Comparison of ENCODE assay signal across 1 cellular context in the genomic region with DNA sequence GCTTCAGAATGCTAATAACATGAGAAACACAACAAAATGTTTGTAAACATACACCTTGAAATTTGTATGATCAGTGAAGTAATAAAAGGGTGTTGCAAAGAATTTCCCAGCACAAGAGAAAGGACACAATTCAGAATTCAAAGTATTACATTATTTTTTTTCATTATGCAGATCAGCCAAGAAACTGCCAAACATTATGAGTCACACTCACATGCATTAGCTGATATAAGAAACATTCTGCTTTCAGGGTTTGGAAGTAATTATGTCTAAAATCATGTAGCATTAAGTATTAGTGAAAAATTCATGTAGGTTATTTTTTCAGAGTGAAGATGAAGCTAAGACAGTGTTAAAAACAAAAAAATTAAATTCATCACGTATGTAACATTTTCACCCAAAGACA.
TF ChIP-seq lines count a peak whose summit lies in the region.

No MANE protein-coding gene starts in this region.

TF ChIP-seq in SK-N-SH, 30 proteins besides CTCF, POLR2A, EP300 and RAD21 (continued from another document):
- peak; percentile 76 for TF ChIP-seq NFIC (IDR thresholded peaks at IDR 0.05; ENCODE audit: borderline replicate concordance)
- no peak for TF ChIP-seq FOXM1 (IDR thresholded peaks at IDR 0.05; ENCODE audit: low read depth)
- peak; percentile 70 for TF ChIP-seq TCF12 (IDR thresholded peaks at IDR 0.05)
- TF ChIP-seq POLR2AphosphoS5 (IDR thresholded peaks at IDR 0.05; ENCODE audit: low read depth, low read length), result no peak
- TF ChIP-seq FOXJ3 (CRISPR knock-in tag; IDR thresholded peaks at IDR 0.05), result no peak
- no peak for TF ChIP-seq CHD2 (IDR thresholded peaks at IDR 0.05; ENCODE audit: low read length, partially characterized antibody)
- peak; percentile 68; the same call in 1 of the 2 replicates for TF ChIP-seq FOSL2 (IDR thresholded peaks at IDR 0.05; ENCODE audit: borderline replicate concordance, low read depth)
- TF ChIP-seq, protein P1, sequence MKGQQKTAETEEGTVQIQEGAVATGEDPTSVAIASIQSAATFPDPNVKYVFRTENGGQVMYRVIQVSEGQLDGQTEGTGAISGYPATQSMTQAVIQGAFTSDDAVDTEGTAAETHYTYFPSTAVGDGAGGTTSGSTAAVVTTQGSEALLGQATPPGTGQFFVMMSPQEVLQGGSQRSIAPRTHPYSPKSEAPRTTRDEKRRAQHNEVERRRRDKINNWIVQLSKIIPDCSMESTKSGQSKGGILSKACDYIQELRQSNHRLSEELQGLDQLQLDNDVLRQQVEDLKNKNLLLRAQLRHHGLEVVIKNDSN (IDR thresholded peaks at IDR 0.05; ENCODE audit: borderline replicate concordance, low read depth), result no peak
- TF ChIP-seq, protein P2, sequence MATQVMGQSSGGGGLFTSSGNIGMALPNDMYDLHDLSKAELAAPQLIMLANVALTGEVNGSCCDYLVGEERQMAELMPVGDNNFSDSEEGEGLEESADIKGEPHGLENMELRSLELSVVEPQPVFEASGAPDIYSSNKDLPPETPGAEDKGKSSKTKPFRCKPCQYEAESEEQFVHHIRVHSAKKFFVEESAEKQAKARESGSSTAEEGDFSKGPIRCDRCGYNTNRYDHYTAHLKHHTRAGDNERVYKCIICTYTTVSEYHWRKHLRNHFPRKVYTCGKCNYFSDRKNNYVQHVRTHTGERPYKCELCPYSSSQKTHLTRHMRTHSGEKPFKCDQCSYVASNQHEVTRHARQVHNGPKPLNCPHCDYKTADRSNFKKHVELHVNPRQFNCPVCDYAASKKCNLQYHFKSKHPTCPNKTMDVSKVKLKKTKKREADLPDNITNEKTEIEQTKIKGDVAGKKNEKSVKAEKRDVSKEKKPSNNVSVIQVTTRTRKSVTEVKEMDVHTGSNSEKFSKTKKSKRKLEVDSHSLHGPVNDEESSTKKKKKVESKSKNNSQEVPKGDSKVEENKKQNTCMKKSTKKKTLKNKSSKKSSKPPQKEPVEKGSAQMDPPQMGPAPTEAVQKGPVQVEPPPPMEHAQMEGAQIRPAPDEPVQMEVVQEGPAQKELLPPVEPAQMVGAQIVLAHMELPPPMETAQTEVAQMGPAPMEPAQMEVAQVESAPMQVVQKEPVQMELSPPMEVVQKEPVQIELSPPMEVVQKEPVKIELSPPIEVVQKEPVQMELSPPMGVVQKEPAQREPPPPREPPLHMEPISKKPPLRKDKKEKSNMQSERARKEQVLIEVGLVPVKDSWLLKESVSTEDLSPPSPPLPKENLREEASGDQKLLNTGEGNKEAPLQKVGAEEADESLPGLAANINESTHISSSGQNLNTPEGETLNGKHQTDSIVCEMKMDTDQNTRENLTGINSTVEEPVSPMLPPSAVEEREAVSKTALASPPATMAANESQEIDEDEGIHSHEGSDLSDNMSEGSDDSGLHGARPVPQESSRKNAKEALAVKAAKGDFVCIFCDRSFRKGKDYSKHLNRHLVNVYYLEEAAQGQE (IDR thresholded peaks at IDR 0.05; ENCODE audit: low read depth, low read length), result no peak
